Comparison of ENCODE assay signal across 8 cellular contexts in genomic region chr2:237060518-237061312, GRCh38. TPM values are rescaled to one million over a fixed set of nuclear protein-coding genes. Genes with fewer than 3 reads are reported as not detected.
A peak's percentile ranks its signal among the peaks of the same experiment; 100 is the strongest.
DNase-seq lines count a peak whose midpoint lies in the region; ATAC-seq and TF ChIP-seq lines count a peak whose summit lies in the region.

No MANE protein-coding gene starts in this region.

- ATAC-seq in lung (ENCODE audit: insufficient read depth, low FRiP score), result no peak
- ATAC-seq in upper lobe of right lung, result peak; percentile 75

- 34 to 43% methylated on average over 15 of the region's 15 CpGs for WGBS in lung, 2 donors

- H3K4me3 ChIP-seq in lung (no peak overlapping the region), upper lobe of right lung (no peak overlapping the region)

- DNase-seq in DMS53 treated with DMSO at 0.1 percent for 48 hours (lab: John Stamatoyannopoulos, UW; ENCODE audit: unreplicated experiment) (peak; percentile 82), HuH-7.5 (ENCODE audit: low spot score) (peak; percentile 43), OCI-M1 (lab: John Stamatoyannopoulos, UW) (peak; percentile 41), ecto neural progenitor cell (ENCODE audit: low spot score) (peak; percentile 66), lung (ENCODE audit: low spot score) (no peak), upper lobe of right lung (no peak), cortex of kidney (lab: John Stamatoyannopoulos, UW) (no peak)
- no peak for DNase-seq in stimulated activated CD8-positive, alpha-beta memory T cell treated with anti-CD3 and anti-CD28 coated beads, Interleukin-4, amount 100 ng/mL, for 48 hours

- H3K27me3 ChIP-seq in lung (ENCODE audit: control insufficient read depth, insufficient read depth) (no peaks in the 10 kb centered on the region), upper lobe of right lung (no peaks in the 10 kb centered on the region)

- no peaks in the 10 kb centered on the region for H3K36me3 ChIP-seq in lung (ENCODE audit: control insufficient read depth in 2 of 2, insufficient read depth in 2 of 2, low read length in 2 of 2)
- no peaks in the 10 kb centered on the region for H3K36me3 ChIP-seq in upper lobe of right lung

- intact Hi-C loops in upper lobe of right lung (cut with DNase I), result loop anchor here (5.0 kb wide), 1 partner anchor 708 kb away; no protein-coding TSS in a partner anchor

- H3K4me1 ChIP-seq in lung (ENCODE audit: control insufficient read depth in 2 of 2, insufficient read depth in 2 of 2, low read length in 2 of 2) (no peaks in the 10 kb centered on the region), upper lobe of right lung (peaks cover 4% of the 10 kb centered on the region)

- TF ChIP-seq CTCF in lung (IDR thresholded peaks at IDR 0.05; ENCODE audit: control extremely low read depth, extremely low read depth) (peak; percentile 47), upper lobe of right lung (IDR thresholded peaks at IDR 0.05) (peak; percentile 67)

- H3K9me3 ChIP-seq in lung (ENCODE audit: control insufficient read depth in 2 of 2, insufficient read depth in 1 of 2, low read length in 1 of 2), result no peaks in the 10 kb centered on the region
- H3K9me3 ChIP-seq in upper lobe of right lung, result no peaks in the 10 kb centered on the region

- H3K27ac ChIP-seq in lung (ENCODE audit: low read depth in 1 of 2, low read length in 1 of 2), result no peak overlapping the region
- no peak overlapping the region for H3K27ac ChIP-seq in upper lobe of right lung

RNA-seq across cellular contexts. Expression of gene COPS8, which starts 25.0 kb away (rescaled TPM):
- total RNA-seq in lung (10 to 100 TPM; 39.3 to 70.5 TPM), upper lobe of right lung (40.9 TPM)
- polyA plus RNA-seq in lung, result 10 to 100 TPM; 24.7 to 33.0 TPM

Comparison
In these comparisons a context has a peak if more than half of its experiments do, and no peak if none do; other contexts are left out.
1. DNase-seq: peak in DMS53 treated with DMSO at 0.1 percent for 48 hours (single experiment), HuH-7.5 (single experiment), OCI-M1 (single experiment) and ecto neural progenitor cell (single experiment); none in lung (single experiment), upper lobe of right lung (single experiment), cortex of kidney (single experiment) and stimulated activated CD8-positive, alpha-beta memory T cell treated with anti-CD3 and anti-CD28 coated beads, Interleukin-4, amount 100 ng/mL, for 48 hours (single experiment).